ENCODE assay signal across 21 cellular contexts in the genomic region with DNA sequence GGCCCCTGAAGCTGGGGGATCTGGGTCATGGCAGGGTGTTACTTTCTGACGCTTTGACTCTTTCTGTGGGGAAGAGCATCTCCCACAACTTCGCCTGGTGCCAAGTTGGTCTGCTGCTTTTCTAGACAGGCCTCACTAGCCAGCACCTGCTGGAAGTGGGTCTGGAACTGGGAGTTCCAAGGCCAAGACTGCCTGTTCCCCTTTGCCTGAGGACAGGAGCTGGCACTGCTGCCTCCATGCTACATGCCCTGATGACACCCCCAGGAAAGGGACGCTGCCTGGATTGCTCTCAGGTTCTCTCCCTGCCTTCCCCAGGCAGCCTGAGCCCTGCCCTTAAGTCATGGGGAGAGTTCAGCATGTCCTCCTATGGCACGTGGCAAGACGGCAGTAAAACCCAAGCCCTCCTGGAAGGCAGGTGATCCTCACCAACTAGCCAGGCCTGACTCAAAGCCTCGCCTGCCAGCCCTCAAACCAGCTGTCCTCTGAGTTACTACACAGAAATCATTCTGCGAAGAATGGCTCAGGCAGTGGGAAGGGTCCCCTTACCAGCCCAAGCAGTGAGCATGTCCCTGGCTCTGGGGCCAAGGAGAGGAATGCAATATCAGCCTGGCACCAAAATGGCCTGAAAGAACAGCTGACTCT. TPM values are rescaled to one million over a fixed set of nuclear protein-coding genes. Genes with fewer than 3 reads are reported as not detected.
DNase-seq lines count a peak whose midpoint lies in the region; ATAC-seq and TF ChIP-seq lines count a peak whose summit lies in the region.
"Had no signal": no experiment of that assay in that cellular context is flagged by ENCODE, and none has a peak within 500 bp of the region (broad histone marks: within the 10 kb centered on the region; RNA-seq: fewer than 3 reads in every experiment).

No MANE protein-coding gene starts in this region.

- H3K4me1 Mint-ChIP-seq in neural crest cell: peaks cover 4% of the 10 kb centered on the region
- peaks cover 40 to 79% of the 10 kb centered on the region in 2 donors for H3K4me1 Mint-ChIP-seq in stimulated activated naive B cell treated with anti-CD40 and anti-IgM and Interleukin-4, amounts not matched to agents 10 μg/mL and 1 μg/mL and 100 μg/mL, for 72 hours
- peaks cover 2 to 20% (median 15%) of the 10 kb centered on the region in 4 donors for H3K4me1 Mint-ChIP-seq in naive thymus-derived CD8-positive, alpha-beta T cell

- no peaks in the 10 kb centered on the region for H3K36me3 Mint-ChIP-seq in neural crest cell (ENCODE audit: low read depth)
- H3K36me3 Mint-ChIP-seq in stimulated activated naive B cell treated with anti-CD40 and anti-IgM and Interleukin-4, amounts not matched to agents 10 μg/mL and 1 μg/mL and 100 μg/mL, for 72 hours: peaks cover 4 to 5% of the 10 kb centered on the region in 2 donors
- H3K36me3 Mint-ChIP-seq in naive thymus-derived CD8-positive, alpha-beta T cell: no peaks in the 10 kb centered on the region
- H3K36me3 Mint-ChIP-seq: CD8-positive, alpha-beta T cell had no signal

- no peaks in the 10 kb centered on the region for H3K9me3 Mint-ChIP-seq in neural crest cell
- H3K9me3 Mint-ChIP-seq in stimulated activated naive B cell treated with anti-CD40 and anti-IgM and Interleukin-4, amounts not matched to agents 10 μg/mL and 1 μg/mL and 100 μg/mL, for 72 hours: peaks cover 5 to 6% of the 10 kb centered on the region in 2 donors
- no peaks in the 10 kb centered on the region for H3K9me3 Mint-ChIP-seq in naive thymus-derived CD8-positive, alpha-beta T cell
- H3K9me3 Mint-ChIP-seq: CD8-positive, alpha-beta T cell had no signal

- no peaks in the 10 kb centered on the region for H3K9me2 ChIP-seq in SU-DHL-6 (replicated peaks; ENCODE audit: insufficient read depth, low read length)
- H3K9me2 ChIP-seq: SK-N-SH had no signal

- H3K4me3 ChIP-seq in heart right ventricle: no peak overlapping the region
- H3K4me3 ChIP-seq in SU-DHL-6 (ENCODE audit: insufficient read depth, low read length, poor library complexity, severe bottlenecking): no peak overlapping the region
- no peak overlapping the region for H3K4me3 ChIP-seq in aorta (ENCODE audit: low read length in 2 of 2)
- H3K4me3 ChIP-seq: K562, MG63, PC-9 had no signal

- no peak overlapping the region for H3K9ac ChIP-seq in SU-DHL-6 (ENCODE audit: low read length)
- H3K9ac ChIP-seq: SK-N-SH had no signal

- H3K36me3 ChIP-seq in heart right ventricle (no peaks in the 10 kb centered on the region), SU-DHL-6 (ENCODE audit: low read length) (no peaks in the 10 kb centered on the region), aorta (ENCODE audit: control insufficient read depth in 1 of 2, insufficient read depth in 2 of 2, low read length in 1 of 2) (no peaks in the 10 kb centered on the region)
- H3K36me3 ChIP-seq: MG63 had no signal

- ATAC-seq in heart right ventricle: no peak
- no peak for ATAC-seq in Right ventricle myocardium superior (ENCODE audit: poor library complexity)
- no peak for ATAC-seq in stimulated activated naive B cell treated with anti-CD40 and anti-IgM and Interleukin-4, amounts not matched to agents 10 μg/mL and 1 μg/mL and 100 μg/mL, for 72 hours (replicated peaks)
- ATAC-seq in naive thymus-derived CD8-positive, alpha-beta T cell: no peak
- no peak for ATAC-seq in aorta (ENCODE audit: low FRiP score)
- ATAC-seq: CD8-positive, alpha-beta T cell; K562 had no signal

- POLR2A ChIA-PET in naive thymus-derived CD8-positive, alpha-beta T cell (lab: Charles Lee): no interaction called here

- no peak overlapping the region for H3K4me3 Mint-ChIP-seq in neural crest cell
- H3K4me3 Mint-ChIP-seq in stimulated activated naive B cell treated with anti-CD40 and anti-IgM and Interleukin-4, amounts not matched to agents 10 μg/mL and 1 μg/mL and 100 μg/mL, for 72 hours: no peak overlapping the region
- no peak overlapping the region for H3K4me3 Mint-ChIP-seq in naive thymus-derived CD8-positive, alpha-beta T cell
- H3K4me3 Mint-ChIP-seq: CD8-positive, alpha-beta T cell had no signal

- peaks cover 0 to 37% (median 18%) of the 10 kb centered on the region in 9 donors for H3K4me1 ChIP-seq in heart right ventricle
- H3K4me1 ChIP-seq in aorta (ENCODE audit: control insufficient read depth in 1 of 2, insufficient read depth in 2 of 2, low read length in 2 of 2): no peaks in the 10 kb centered on the region

- H3K79me2 ChIP-seq in SU-DHL-6 (ENCODE audit: insufficient read depth, low read length): no peaks in the 10 kb centered on the region

- DNase-seq in heart right ventricle: no peak
- no peak for DNase-seq in Right ventricle myocardium superior
- DNase-seq in neural crest cell (ENCODE audit: low read depth, low spot score): no peak
- no peak for DNase-seq in stimulated activated naive B cell treated with anti-CD40 and anti-IgM and Interleukin-4, amounts not matched to agents 10 μg/mL and 1 μg/mL and 100 μg/mL, for 72 hours
- no peak for DNase-seq in naive thymus-derived CD8-positive, alpha-beta T cell
- DNase-seq in NCI-H2171 (lab: John Stamatoyannopoulos, UW): no peak
- no peak for DNase-seq in aorta
- DNase-seq: 8988T; CD8-positive, alpha-beta T cell; DND-41; MG63; NCI-H1694 treated with DMSO at 0.1 percent for 48 hours; NCI-H2081 treated with DMSO at 0.1 percent for 48 hours; NCI-H446 treated with DMSO at 0.1 percent for 48 hours; NCI-H526 treated with DMSO at 0.1 percent for 48 hours; PC-9; RPMI8226; SHP77 treated with DMSO at 0.1 percent for 48 hours; SK-N-SH had no signal

- H3K27ac Mint-ChIP-seq in neural crest cell (ENCODE audit: unreplicated experiment): peak overlapping the region; percentile 78
- H3K27ac Mint-ChIP-seq in stimulated activated naive B cell treated with anti-CD40 and anti-IgM and Interleukin-4, amounts not matched to agents 10 μg/mL and 1 μg/mL and 100 μg/mL, for 72 hours: peak overlapping the region; percentile 43
- H3K27ac Mint-ChIP-seq in naive thymus-derived CD8-positive, alpha-beta T cell: no peak overlapping the region
- H3K27ac Mint-ChIP-seq: CD8-positive, alpha-beta T cell had no signal

- H3F3A ChIP-seq in SU-DHL-6 (ENCODE audit: insufficient read depth): peaks cover 50% of the 10 kb centered on the region

- H3K9me3 ChIP-seq in heart right ventricle (no peaks in the 10 kb centered on the region), SU-DHL-6 (ENCODE audit: insufficient read depth, low read length) (no peaks in the 10 kb centered on the region), aorta (ENCODE audit: control insufficient read depth, low read length) (no peaks in the 10 kb centered on the region)
- H3K9me3 ChIP-seq: MG63, SK-N-SH had no signal

- intact Hi-C loops in heart right ventricle (cut with DNase I) (no loop called here), Right ventricle myocardium superior (cut with DNase I) (no loop called here), aorta (cut with DNase I) (no loop called here)

- H3K4me2 ChIP-seq in SU-DHL-6 (ENCODE audit: low read depth, low read length, poor library complexity, severe bottlenecking): no peak overlapping the region
- H3K4me2 ChIP-seq: PC-9, SK-N-SH had no signal

- H3K27me3 Mint-ChIP-seq in neural crest cell (ENCODE audit: low read depth): no peaks in the 10 kb centered on the region
- no peaks in the 10 kb centered on the region for H3K27me3 Mint-ChIP-seq in stimulated activated naive B cell treated with anti-CD40 and anti-IgM and Interleukin-4, amounts not matched to agents 10 μg/mL and 1 μg/mL and 100 μg/mL, for 72 hours
- H3K27me3 Mint-ChIP-seq in naive thymus-derived CD8-positive, alpha-beta T cell: peaks cover 0 to 3% (median 0%) of the 10 kb centered on the region in 5 donors

- TF ChIP-seq CTCF in heart right ventricle (IDR thresholded peaks at IDR 0.05) (no peak), SU-DHL-6 (IDR thresholded peaks at IDR 0.05; ENCODE audit: insufficient read depth, low read length, poor library complexity, severe bottlenecking) (no peak), neural crest cell (conservative IDR thresholded peaks at IDR 0.05) (no peak)

- no peak overlapping the region for H2AFZ ChIP-seq in SU-DHL-6 (ENCODE audit: low read depth, low read length, severe bottlenecking)
- H2AFZ ChIP-seq: PC-9 had no signal

- 88 to 90% methylated on average over 7 of the region's 7 CpGs for WGBS in heart right ventricle, 2 donors
- 97 to 98% methylated on average over 6 to 7 of the region's 7 CpGs for WGBS in aorta, 2 donors

- H3K27me3 ChIP-seq in heart right ventricle: no peaks in the 10 kb centered on the region
- H3K27me3 ChIP-seq in SU-DHL-6 (ENCODE audit: low read length): no peaks in the 10 kb centered on the region
- H3K27me3 ChIP-seq in aorta (ENCODE audit: control insufficient read depth in 1 of 2, insufficient read depth in 2 of 2, low read length in 1 of 2): no peaks in the 10 kb centered on the region
- H3K27me3 ChIP-seq: MG63 had no signal

- H4K20me1 ChIP-seq in SU-DHL-6 (ENCODE audit: low read depth, low read length): no peaks in the 10 kb centered on the region

- peak overlapping the region in 6 of 10 donors; percentile 36 to 86 (median 81) for H3K27ac ChIP-seq in heart right ventricle
- peak overlapping the region; percentile 96 for H3K27ac ChIP-seq in SU-DHL-6 (ENCODE audit: low read depth, low read length)
- no peak overlapping the region for H3K27ac ChIP-seq in aorta (ENCODE audit: low read depth in 1 of 2, low read length in 2 of 2)
- H3K27ac ChIP-seq: PC-9 had no signal

RNA-seq across cellular contexts. Expression of a gene that starts 35.8 kb away (rescaled TPM):
- 10 to 100 TPM; 24.1 to 72.6 (median 32.9) TPM for total RNA-seq in heart right ventricle
- 100 to 1,000 TPM in 1 of 2 donors, 10 to 100 TPM in 1; 77.5 to 177 TPM for polyA plus RNA-seq in heart right ventricle
- total RNA-seq in Right ventricle myocardium superior: 41.9 TPM
- total RNA-seq in neural crest cell: 129 and 135 TPM in 2 replicates
- 10 to 100 TPM; 47.4 to 48.1 TPM for total RNA-seq in naive thymus-derived CD8-positive, alpha-beta T cell
- 100 to 1,000 TPM; 218 to 285 (median 263) TPM for polyA plus RNA-seq in naive thymus-derived CD8-positive, alpha-beta T cell
- 100 to 1,000 TPM in 1 of 2 donors, 10 to 100 TPM in 1; 95.0 to 111 TPM for total RNA-seq in aorta
- polyA plus RNA-seq in aorta: 100 to 1,000 TPM; 201 to 288 TPM

RNA-seq across cellular contexts. Expression of a gene that starts 36.1 kb away (rescaled TPM):
- total RNA-seq in heart right ventricle: 10 to 100 TPM; 10.6 to 27.3 (median 15.0) TPM
- polyA plus RNA-seq in heart right ventricle: 10 to 100 TPM; 12.1 to 17.7 TPM
- 14.4 TPM for total RNA-seq in Right ventricle myocardium superior
- 17.5 and 18.2 TPM in 2 replicates for total RNA-seq in neural crest cell
- total RNA-seq in naive thymus-derived CD8-positive, alpha-beta T cell: 10 to 100 TPM; 17.3 to 21.9 TPM
- 10 to 100 TPM; 16.1 to 23.7 (median 17.8) TPM for polyA plus RNA-seq in naive thymus-derived CD8-positive, alpha-beta T cell
- total RNA-seq in aorta: 10 to 100 TPM; 22.2 to 24.1 TPM
- 10 to 100 TPM; 15.4 to 16.2 TPM for polyA plus RNA-seq in aorta

Comparison
In these comparisons a context has a peak if more than half of its experiments do, and no peak if none do; other contexts are left out.
1. H3K27ac ChIP-seq: peak in heart right ventricle (6 of 10) and SU-DHL-6 (single experiment); none in aorta (0 of 2).
2. H3K27ac Mint-ChIP-seq: peak in neural crest cell (single experiment) and stimulated activated naive B cell treated with anti-CD40 and anti-IgM and Interleukin-4, amounts not matched to agents 10 μg/mL and 1 μg/mL and 100 μg/mL, for 72 hours (single experiment); none in naive thymus-derived CD8-positive, alpha-beta T cell (0 of 10).